Comparison of ENCODE assay signal across 8 cellular contexts in genomic region chr18:12327510-12328178, GRCh38. TPM values are rescaled to one million over a fixed set of nuclear protein-coding genes. Genes with fewer than 3 reads are reported as not detected.
DNase-seq lines count a peak whose midpoint lies in the region; ATAC-seq lines count a peak whose summit lies in the region.

No MANE protein-coding gene starts in this region.

- H3K4me3 ChIP-seq in rectal smooth muscle tissue (ENCODE audit: low read length) = no peak overlapping the region

- ATAC-seq in GM18867 (IDR thresholded peaks at IDR 0.05; ENCODE audit: unreplicated experiment) = peak; percentile 58
- ATAC-seq in Right ventricle myocardium superior (ENCODE audit: poor library complexity) = peak; percentile 79

- DNase-seq in ACHN (peak; percentile 69), HuH-7 (ENCODE audit: low spot score) (peak; percentile 97), SK-N-DZ (ENCODE audit: low spot score) (peak; percentile 62), Right ventricle myocardium superior (peak; percentile 91), GOT3 (lab: John Stamatoyannopoulos, UW) (no peak)
- DNase-seq in activated naive CD4-positive, alpha-beta T cell (lab: John Stamatoyannopoulos, UW) = peak; percentile 31 to 69 (median 48)

- H3K36me3 ChIP-seq in rectal smooth muscle tissue (ENCODE audit: control insufficient read depth, insufficient read depth, low read length) = peaks cover 37% of the 10 kb centered on the region

- intact Hi-C loops in Right ventricle myocardium superior (cut with DNase I) = no loop called here

- peak overlapping the region; percentile 21 for H3K27ac ChIP-seq in rectal smooth muscle tissue (ENCODE audit: low read depth, low read length)

- H3K27me3 ChIP-seq in rectal smooth muscle tissue (ENCODE audit: control insufficient read depth, insufficient read depth, low read length) = no peaks in the 10 kb centered on the region

- H3K4me1 ChIP-seq in rectal smooth muscle tissue (ENCODE audit: control insufficient read depth, insufficient read depth, low read length) = peaks cover 5% of the 10 kb centered on the region

- in situ Hi-C loops in ACHN (cut with HindIII; ENCODE audit: low pct_ligation_motif_present, low pct_unique_long_range_greater_than_20kb, low sequenced_read_pairs) = no loop called here

- no peak overlapping the region for H3K9ac ChIP-seq in rectal smooth muscle tissue (ENCODE audit: low read length)

RNA-seq across cellular contexts. Expression of gene TUBB6, which starts 19.6 kb away (rescaled TPM):
- polyA plus RNA-seq in SK-N-DZ (2014; cell fraction: cytosol; rRNA removed) = 67.3 and 69.0 TPM in 2 replicates
- polyA plus RNA-seq in SK-N-DZ (2014; cell fraction: nucleus; rRNA removed) = 29.0 and 31.2 TPM in 2 replicates
- total RNA-seq in Right ventricle myocardium superior = 94.6 TPM

RNA-seq across cellular contexts. Expression of gene AFG3L2, which starts 49.4 kb away (rescaled TPM):
- polyA plus RNA-seq in SK-N-DZ (2014; cell fraction: cytosol; rRNA removed) = 58.2 and 62.1 TPM in 2 replicates
- polyA plus RNA-seq in SK-N-DZ (2014; cell fraction: nucleus; rRNA removed) = 44.9 and 46.4 TPM in 2 replicates
- 145 TPM for total RNA-seq in Right ventricle myocardium superior
